33 cellular contexts compared by ENCODE assay signal in the genomic region with DNA sequence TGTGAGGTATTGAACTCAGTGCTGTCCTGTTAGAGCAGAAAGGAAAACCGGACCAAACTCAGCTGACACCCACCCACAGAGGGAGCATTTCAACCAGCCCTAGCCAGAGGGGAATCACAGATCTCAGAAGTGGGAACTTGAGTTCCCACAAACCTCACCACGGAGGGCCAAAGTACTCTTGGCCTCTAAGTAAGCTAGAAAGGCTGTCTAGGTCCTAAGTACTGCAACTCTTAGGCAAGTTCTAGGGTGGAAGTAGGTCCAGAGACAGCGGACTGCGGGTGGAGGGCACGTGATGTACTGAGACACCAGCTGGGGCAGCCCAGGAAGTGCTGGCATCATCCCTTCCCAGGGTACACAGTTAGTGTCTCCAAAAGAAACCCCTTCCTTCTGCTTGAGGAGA. TPM values are rescaled to one million over a fixed set of nuclear protein-coding genes. Genes with fewer than 3 reads are reported as not detected.
"Had no signal": no experiment of that assay in that cellular context is flagged by ENCODE, and none has a peak within 500 bp of the region (broad histone marks: within the 10 kb centered on the region; RNA-seq: fewer than 3 reads in every experiment).

No MANE protein-coding gene starts in this region.

- H3K4me3 Mint-ChIP-seq: activated CD4-positive, alpha-beta memory T cell treated with anti-CD3 and anti-CD28 coated beads, Interleukin-2, amount 10 ng/mL, durations not matched to agents 7 days and 5 days; activated naive CD8-positive, alpha-beta T cell treated with anti-CD3 and anti-CD28 coated beads, Interleukin-2, amount 50 U/mL, for 24 hours; activated T-cell treated with anti-CD3 and anti-CD28 coated beads, Interleukin-2, amount 50 U/mL, for 24 hours; effector memory CD8-positive, alpha-beta T cell; immature natural killer cell; memory B cell; natural killer cell; neural progenitor cell had no signal

- H3K9me3 ChIP-seq: uterus had no signal

- H3K9ac ChIP-seq: neural progenitor cell had no signal

- H3K27ac ChIP-seq: neural progenitor cell, right atrium auricular region, thoracic aorta, uterus, WERI-Rb-1 had no signal

- H3K27ac Mint-ChIP-seq: activated CD4-positive, alpha-beta memory T cell treated with anti-CD3 and anti-CD28 coated beads, Interleukin-2, amount 10 ng/mL, durations not matched to agents 7 days and 5 days; activated naive CD8-positive, alpha-beta T cell treated with anti-CD3 and anti-CD28 coated beads, Interleukin-2, amount 50 U/mL, for 24 hours; activated T-cell treated with anti-CD3 and anti-CD28 coated beads, Interleukin-2, amount 50 U/mL, for 24 hours; effector memory CD8-positive, alpha-beta T cell; immature natural killer cell; memory B cell; natural killer cell; neural progenitor cell had no signal

- ATAC-seq: activated CD4-positive, CD25-positive, alpha-beta regulatory T cell treated with anti-CD3 and anti-CD28 coated beads, Interleukin-2, amount 50 U/mL, for 24 hours; activated naive CD8-positive, alpha-beta T cell treated with anti-CD3 and anti-CD28 coated beads, Interleukin-2, amount 50 U/mL, for 24 hours; effector memory CD8-positive, alpha-beta T cell; left colon; natural killer cell had no signal

- H3K4me2 ChIP-seq: neural progenitor cell, smooth muscle cell had no signal

- H3K27me3 ChIP-seq: neural progenitor cell, right atrium auricular region, uterus had no signal

- H3K36me3 ChIP-seq: neural progenitor cell, right atrium auricular region, thoracic aorta, uterus, WERI-Rb-1 had no signal

- H3K9me3 Mint-ChIP-seq: neural progenitor cell had no signal

- H3K4me1 Mint-ChIP-seq: activated CD4-positive, alpha-beta memory T cell treated with anti-CD3 and anti-CD28 coated beads, Interleukin-2, amount 10 ng/mL, durations not matched to agents 7 days and 5 days; activated naive CD8-positive, alpha-beta T cell treated with anti-CD3 and anti-CD28 coated beads, Interleukin-2, amount 50 U/mL, for 24 hours; immature natural killer cell; memory B cell; natural killer cell; neural progenitor cell had no signal

- H3K36me3 Mint-ChIP-seq: neural progenitor cell had no signal

- H2AFZ ChIP-seq: neural progenitor cell had no signal

- H3K4me1 ChIP-seq: neural progenitor cell, right atrium auricular region, uterus had no signal

- DNase-seq: activated CD4-positive, alpha-beta memory T cell treated with anti-CD3 and anti-CD28 coated beads, Interleukin-2, amount 10 ng/mL, durations not matched to agents 7 days and 5 days; activated CD4-positive, alpha-beta T cell treated with anti-CD3 and anti-CD28 coated beads for 48 hours; activated CD8-positive, alpha-beta memory T cell treated with anti-CD3 and anti-CD28 coated beads, Interleukin-2, amount 50 U/mL, for 48 hours; activated gamma-delta T cell treated with Interleukin-2 at 50 U/mL for 16 hours; activated naive CD4-positive, alpha-beta T cell treated with anti-CD3 and anti-CD28 coated beads, Interleukin-2, amount 50 U/mL, for 16 hours; activated naive CD8-positive, alpha-beta T cell treated with anti-CD3 and anti-CD28 coated beads, Interleukin-2, amount 50 U/mL, for 24 hours; activated T-cell treated with anti-CD3 and anti-CD28 coated beads, Interleukin-2, amount 50 U/mL, for 24 hours; amygdala; caudate nucleus; cortex of kidney; effector memory CD8-positive, alpha-beta T cell; foreskin fibroblast; head of caudate nucleus; hypothalamus; kidney; left colon; midbrain; natural killer cell; stimulated activated CD4-positive, alpha-beta T cell treated with anti-CD3 and anti-CD28 coated beads, Interleukin-1b, Interleukin-23, amount 100 ng/mL, for 48 hours; stimulated activated naive CD4-positive, alpha-beta T cell treated with Interleukin-2 at 50 U/mL for 16 hours; trophoblast cell; uterus; WERI-Rb-1 had no signal

- H3K27me3 Mint-ChIP-seq: activated T-cell treated with anti-CD3 and anti-CD28 coated beads, Interleukin-2, amount 50 U/mL, for 24 hours; effector memory CD8-positive, alpha-beta T cell had no signal

- H3K4me3 ChIP-seq: neural progenitor cell, right atrium auricular region, smooth muscle cell, thoracic aorta, uterus had no signal

RNA-seq across cellular contexts. Expression of gene EOMES, which starts 34.1 kb away (rescaled TPM):
- total RNA-seq: chondrocyte, endothelial cell of umbilical vein, pulmonary artery endothelial cell, smooth muscle cell had no signal
- polyA plus RNA-seq: endothelial cell of umbilical vein, smooth muscle cell had no signal
